8 cellular contexts compared by ENCODE assay signal in genomic region chr5:55407059-55407684, GRCh38.
DNase-seq lines count a peak whose midpoint lies in the region; ATAC-seq and TF ChIP-seq lines count a peak whose summit lies in the region.

No MANE protein-coding gene starts in this region.

- no peak overlapping the region for H3K4me3 ChIP-seq in MM.1S (ENCODE audit: low read length)
- H3K4me3 ChIP-seq in mammary epithelial cell (replicated peaks in 1 of 3; ENCODE audit: insufficient read depth in 1 of 3, low read depth in 2 of 3, low read length in 3 of 3) = no peak overlapping the region

- no peaks in the 10 kb centered on the region for H3K79me2 ChIP-seq in MM.1S (ENCODE audit: low read length)
- H3K79me2 ChIP-seq in mammary epithelial cell (ENCODE audit: insufficient read depth, low read length) = no peaks in the 10 kb centered on the region

- H3F3A ChIP-seq in MM.1S (ENCODE audit: insufficient read depth, low read length) = no peaks in the 10 kb centered on the region

- H3K27ac ChIP-seq in MM.1S (ENCODE audit: low read length) = no peak overlapping the region
- no peak overlapping the region for H3K27ac ChIP-seq in mammary epithelial cell (ENCODE audit: insufficient read depth, low read depth, low read length)

- H3K9me3 ChIP-seq in MM.1S (replicated peaks; ENCODE audit: insufficient read depth, low read length) (no peaks in the 10 kb centered on the region), mammary epithelial cell (replicated peaks; ENCODE audit: insufficient read depth, low read length) (no peaks in the 10 kb centered on the region)

- in situ Hi-C loops in mammary epithelial cell (cut with MboI; ENCODE audit: low sequenced_read_pairs in 2 of 2) = loop anchor here (25.0 kb wide), 2 partner anchors 280 to 505 kb away; no protein-coding TSS in a partner anchor

- 0% methylated on average over 1 of the region's 1 CpG for WGBS in mammary epithelial cell (ENCODE audit: low coverage, missing lambda C conversion rate)

- dilution Hi-C loops in mammary epithelial cell (cut with HindIII; ENCODE audit: low sequenced_read_pairs) = no loop called here

- H3K27me3 ChIP-seq in MM.1S (replicated peaks; ENCODE audit: insufficient read depth, low read length) (no peaks in the 10 kb centered on the region), mammary epithelial cell (ENCODE audit: insufficient read depth, low read length) (no peaks in the 10 kb centered on the region)

- DNase-seq in NCI-H1417 (lab: John Stamatoyannopoulos, UW) (peak in 2 of 3 experiments; percentile 13 to 36), NCI-H1417 treated with DMSO at 0.1 percent for 48 hours (lab: John Stamatoyannopoulos, UW) (no peak), MM.1S (peak; percentile 21), mammary epithelial cell (peak; percentile 23), left lobe of liver (ENCODE audit: low spot score) (no peak)

- peak; percentile 94 for ATAC-seq in left lobe of liver
- no peak for ATAC-seq in HG03457 (IDR thresholded peaks at IDR 0.05; ENCODE audit: unreplicated experiment)
- ATAC-seq in GM19397 (IDR thresholded peaks at IDR 0.05; ENCODE audit: unreplicated experiment) = no peak
- no peak for ATAC-seq in GM19452 (IDR thresholded peaks at IDR 0.05; ENCODE audit: unreplicated experiment)

- no TSS peak for BruUV-seq in mammary epithelial cell (replicated peaks; lab: Mats Ljungman, UMichigan)

- H3K4me1 ChIP-seq in MM.1S (ENCODE audit: low read length) (no peaks in the 10 kb centered on the region), mammary epithelial cell (ENCODE audit: insufficient read depth, low read length) (no peaks in the 10 kb centered on the region)

- H3K4me2 ChIP-seq in MM.1S (ENCODE audit: low read depth, low read length) = no peak overlapping the region
- no peak overlapping the region for H3K4me2 ChIP-seq in mammary epithelial cell (ENCODE audit: insufficient read depth, low read depth, low read length)

- H2AFZ ChIP-seq in MM.1S (ENCODE audit: low read length) (no peak overlapping the region), mammary epithelial cell (ENCODE audit: low read depth, low read length) (no peak overlapping the region)

- H3K36me3 ChIP-seq in MM.1S (replicated peaks; ENCODE audit: insufficient read depth, low read length) (peaks cover 2% of the 10 kb centered on the region; the same call in 1 of the 2 replicates), mammary epithelial cell (ENCODE audit: insufficient read depth, low read length) (peaks cover 16% of the 10 kb centered on the region)

- intact Hi-C loops in mammary epithelial cell (cut with micrococcal nuclease) = loop anchor here (1.0 to 10.0 kb wide), 3 partner anchors 235 to 518 kb away; partner anchors contain the start of gene CDC20B

- no peaks in the 10 kb centered on the region for H3K9me2 ChIP-seq in MM.1S (replicated peaks; ENCODE audit: insufficient read depth, low read length)

- CTCF ChIA-PET in mammary epithelial cell (lab: Charles Lee; ENCODE audit: low non-redundant PET) = no interaction called here

- H4K20me1 ChIP-seq in MM.1S (ENCODE audit: insufficient read depth, low read length) (no peaks in the 10 kb centered on the region), mammary epithelial cell (ENCODE audit: insufficient read depth, low read length) (no peaks in the 10 kb centered on the region)

- H3K9ac ChIP-seq in MM.1S (ENCODE audit: low read length) (no peak overlapping the region), mammary epithelial cell (ENCODE audit: insufficient read depth, low read length) (no peak overlapping the region)

- TF ChIP-seq CTCF in MM.1S (IDR thresholded peaks at IDR 0.05; ENCODE audit: low read length) (peak; percentile 62), mammary epithelial cell (conservative IDR thresholded peaks at IDR 0.05 in 1 of 2, IDR thresholded peaks at IDR 0.05 in 1 of 2; ENCODE audit: extremely low read depth in 1 of 2, insufficient read depth in 1 of 2, low read depth in 1 of 2, low read length in 2 of 2) (peak; percentile 68 to 76)

Comparison
In these comparisons a context has a peak if more than half of its experiments do, and no peak if none do; other contexts are left out.
1. DNase-seq: peak in NCI-H1417 (2 of 3), MM.1S (single experiment) and mammary epithelial cell (single experiment); none in NCI-H1417 treated with DMSO at 0.1 percent for 48 hours (single experiment) and left lobe of liver (single experiment).